1 cellular context compared by ENCODE assay signal in the genomic region with DNA sequence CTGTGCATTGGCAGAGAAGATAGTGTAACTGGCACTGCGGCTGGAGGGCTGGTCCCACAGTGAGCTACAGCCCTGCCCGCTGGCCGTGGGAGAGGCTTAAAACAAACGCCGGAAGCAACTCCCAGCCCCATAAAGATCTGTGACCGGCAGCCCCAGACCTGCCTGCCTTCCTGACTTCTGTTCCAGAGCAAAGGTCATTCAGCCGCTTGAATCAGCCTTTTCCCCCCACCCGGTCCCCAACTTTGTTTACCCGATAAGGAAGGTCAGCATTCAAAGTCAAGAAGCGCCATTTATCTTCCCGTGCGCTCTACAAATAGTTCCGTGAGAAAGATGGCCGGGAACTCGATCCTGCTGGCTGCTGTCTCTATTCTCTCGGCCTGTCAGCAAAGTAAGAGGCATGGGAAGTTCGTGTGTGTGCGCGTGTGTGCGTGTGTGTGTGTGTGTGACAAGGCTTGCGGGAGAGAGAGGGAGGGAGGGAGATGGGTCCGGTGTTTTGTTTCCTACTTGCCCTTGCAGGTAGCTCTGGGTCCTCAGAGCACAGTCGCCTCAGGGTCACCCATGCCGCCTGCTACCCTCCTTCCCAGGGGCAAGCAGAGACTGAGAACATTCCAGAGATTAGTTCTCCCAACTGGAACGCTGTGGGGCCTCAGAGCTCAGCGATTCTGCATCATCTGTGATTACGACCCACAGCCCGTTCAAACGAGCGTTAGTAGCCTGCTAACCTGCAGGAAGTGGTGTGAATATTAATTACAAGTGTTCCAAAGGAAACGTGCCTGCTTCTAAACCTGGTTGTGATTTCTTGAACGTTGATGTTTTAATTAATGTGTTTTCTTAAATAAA.
TF ChIP-seq lines count a peak whose summit lies in the region.

A gene (plus strand): TSS at position 130 of the 840 bp plus-strand sequence. CDS start 201 bp downstream, at position 331.

TF ChIP-seq in K562, 482 proteins besides CTCF, POLR2A, EP300 and RAD21 (continued from another document and continues in another):
- no peak for TF ChIP-seq NFE2L1 (tag; IDR thresholded peaks at IDR 0.05; ENCODE audit: borderline replicate concordance, low read depth)
- TF ChIP-seq, protein P1, sequence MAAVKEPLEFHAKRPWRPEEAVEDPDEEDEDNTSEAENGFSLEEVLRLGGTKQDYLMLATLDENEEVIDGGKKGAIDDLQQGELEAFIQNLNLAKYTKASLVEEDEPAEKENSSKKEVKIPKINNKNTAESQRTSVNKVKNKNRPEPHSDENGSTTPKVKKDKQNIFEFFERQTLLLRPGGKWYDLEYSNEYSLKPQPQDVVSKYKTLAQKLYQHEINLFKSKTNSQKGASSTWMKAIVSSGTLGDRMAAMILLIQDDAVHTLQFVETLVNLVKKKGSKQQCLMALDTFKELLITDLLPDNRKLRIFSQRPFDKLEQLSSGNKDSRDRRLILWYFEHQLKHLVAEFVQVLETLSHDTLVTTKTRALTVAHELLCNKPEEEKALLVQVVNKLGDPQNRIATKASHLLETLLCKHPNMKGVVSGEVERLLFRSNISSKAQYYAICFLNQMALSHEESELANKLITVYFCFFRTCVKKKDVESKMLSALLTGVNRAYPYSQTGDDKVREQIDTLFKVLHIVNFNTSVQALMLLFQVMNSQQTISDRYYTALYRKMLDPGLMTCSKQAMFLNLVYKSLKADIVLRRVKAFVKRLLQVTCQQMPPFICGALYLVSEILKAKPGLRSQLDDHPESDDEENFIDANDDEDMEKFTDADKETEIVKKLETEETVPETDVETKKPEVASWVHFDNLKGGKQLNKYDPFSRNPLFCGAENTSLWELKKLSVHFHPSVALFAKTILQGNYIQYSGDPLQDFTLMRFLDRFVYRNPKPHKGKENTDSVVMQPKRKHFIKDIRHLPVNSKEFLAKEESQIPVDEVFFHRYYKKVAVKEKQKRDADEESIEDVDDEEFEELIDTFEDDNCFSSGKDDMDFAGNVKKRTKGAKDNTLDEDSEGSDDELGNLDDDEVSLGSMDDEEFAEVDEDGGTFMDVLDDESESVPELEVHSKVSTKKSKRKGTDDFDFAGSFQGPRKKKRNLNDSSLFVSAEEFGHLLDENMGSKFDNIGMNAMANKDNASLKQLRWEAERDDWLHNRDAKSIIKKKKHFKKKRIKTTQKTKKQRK (IDR thresholded peaks at IDR 0.05; ENCODE audit: borderline replicate concordance, low read depth, low read length) = no peak
- TF ChIP-seq ZBED1 (IDR thresholded peaks at IDR 0.05) = no peak
- peak; percentile 19 for TF ChIP-seq ZFP36 (IDR thresholded peaks at IDR 0.05; ENCODE audit: low read depth, low read length, partially characterized antibody)
- peak in 1 of 2 experiments; percentile 63; a peak in 2 of 4 replicates for TF ChIP-seq TBL1XR1 (IDR thresholded peaks at IDR 0.05; ENCODE audit: low read length in 2 of 2)
- no peak for TF ChIP-seq HDAC6 (IDR thresholded peaks at IDR 0.05; ENCODE audit: low read depth, low read length)
- TF ChIP-seq, protein P2, sequence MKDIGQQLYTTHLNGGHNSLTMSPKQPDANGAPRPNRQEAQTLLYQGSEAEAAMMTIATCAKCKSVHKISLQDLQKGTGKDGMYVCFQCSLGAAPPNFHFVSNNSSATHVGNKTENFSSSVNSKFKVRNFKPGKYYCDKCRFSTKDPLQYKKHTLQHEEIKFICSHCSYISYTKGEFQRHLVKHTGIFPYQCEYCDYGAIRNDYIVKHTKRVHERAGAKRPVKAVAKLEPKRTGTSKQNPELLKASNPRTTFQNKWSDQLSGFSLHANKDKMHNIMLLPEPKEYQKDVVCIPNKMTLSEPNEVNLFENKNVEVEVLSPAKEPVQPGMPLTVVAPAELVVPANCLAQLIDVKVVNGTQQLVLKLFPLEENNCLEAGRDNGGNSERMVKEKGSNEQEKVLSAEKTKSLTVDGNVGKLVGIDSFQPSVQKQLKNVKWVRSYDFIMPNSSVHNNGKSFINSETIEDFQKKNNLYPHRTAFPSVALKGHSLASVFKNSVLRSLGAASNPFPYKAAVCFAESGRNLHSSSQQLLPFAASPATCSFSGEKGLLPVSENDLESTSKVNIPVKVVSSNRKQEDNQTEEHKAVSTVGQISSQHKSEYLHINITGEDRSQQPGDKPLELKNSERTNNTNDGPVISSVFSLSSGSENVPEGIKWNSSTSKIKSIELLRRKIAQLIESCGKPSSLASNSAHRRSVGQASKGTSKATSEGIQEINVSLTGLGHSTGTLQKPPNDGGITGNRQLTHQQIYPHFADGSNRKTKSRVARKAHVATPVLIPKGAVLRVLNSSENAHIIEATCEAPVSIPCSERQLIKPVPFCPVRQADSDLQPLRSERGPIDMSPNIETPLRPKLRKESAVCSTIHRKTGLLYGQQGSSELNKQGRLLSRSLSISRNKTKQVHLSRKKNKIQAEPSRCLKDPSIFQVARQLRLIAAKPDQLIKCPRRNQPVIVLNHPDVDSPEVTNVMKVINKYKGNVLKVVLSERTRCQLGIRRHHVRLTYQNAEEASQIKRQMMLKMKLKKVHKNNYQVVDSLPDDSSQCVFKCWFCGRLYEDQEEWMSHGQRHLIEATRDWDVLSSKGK (CRISPR knock-in tag; IDR thresholded peaks at IDR 0.05) = no peak
- TF ChIP-seq HDAC1 (IDR thresholded peaks at IDR 0.05) = peak in 1 of 2 experiments; percentile 86; a peak in 2 of 4 replicates
- TF ChIP-seq, protein P3, sequence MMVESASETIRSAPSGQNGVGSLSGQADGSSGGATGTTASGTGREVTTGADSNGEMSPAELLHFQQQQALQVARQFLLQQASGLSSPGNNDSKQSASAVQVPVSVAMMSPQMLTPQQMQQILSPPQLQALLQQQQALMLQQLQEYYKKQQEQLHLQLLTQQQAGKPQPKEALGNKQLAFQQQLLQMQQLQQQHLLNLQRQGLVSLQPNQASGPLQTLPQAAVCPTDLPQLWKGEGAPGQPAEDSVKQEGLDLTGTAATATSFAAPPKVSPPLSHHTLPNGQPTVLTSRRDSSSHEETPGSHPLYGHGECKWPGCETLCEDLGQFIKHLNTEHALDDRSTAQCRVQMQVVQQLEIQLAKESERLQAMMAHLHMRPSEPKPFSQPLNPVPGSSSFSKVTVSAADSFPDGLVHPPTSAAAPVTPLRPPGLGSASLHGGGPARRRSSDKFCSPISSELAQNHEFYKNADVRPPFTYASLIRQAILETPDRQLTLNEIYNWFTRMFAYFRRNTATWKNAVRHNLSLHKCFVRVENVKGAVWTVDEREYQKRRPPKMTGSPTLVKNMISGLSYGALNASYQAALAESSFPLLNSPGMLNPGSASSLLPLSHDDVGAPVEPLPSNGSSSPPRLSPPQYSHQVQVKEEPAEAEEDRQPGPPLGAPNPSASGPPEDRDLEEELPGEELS (CRISPR knock-in tag; IDR thresholded peaks at IDR 0.05; ENCODE audit: borderline replicate concordance) = no peak
- no peak for TF ChIP-seq KAT8 (IDR thresholded peaks at IDR 0.05; ENCODE audit: low read depth)
- TF ChIP-seq, protein P4, sequence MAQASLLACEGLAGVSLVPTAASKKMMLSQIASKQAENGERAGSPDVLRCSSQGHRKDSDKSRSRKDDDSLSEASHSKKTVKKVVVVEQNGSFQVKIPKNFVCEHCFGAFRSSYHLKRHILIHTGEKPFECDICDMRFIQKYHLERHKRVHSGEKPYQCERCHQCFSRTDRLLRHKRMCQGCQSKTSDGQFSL (CRISPR knock-in tag; IDR thresholded peaks at IDR 0.05) = peak; percentile 69; the same call in 1 of the 2 replicates
- TF ChIP-seq, protein P4 (tag; IDR thresholded peaks at IDR 0.05) = no peak
- no peak for TF ChIP-seq EWSR1 (IDR thresholded peaks at IDR 0.05; ENCODE audit: borderline replicate concordance, low read depth, partially characterized antibody)
- peak; percentile 11 to 19; a peak in 1 of 4 replicates for TF ChIP-seq NRF1 (conservative IDR thresholded peaks at IDR 0.05 in 1 of 2, IDR thresholded peaks at IDR 0.05 in 1 of 2)
- no peak for TF ChIP-seq SRSF7 (optimal IDR thresholded peaks at IDR 0.05; ENCODE audit: low read depth, low read length)
- peak; percentile 69 for TF ChIP-seq POLR2B (IDR thresholded peaks at IDR 0.05; ENCODE audit: low read depth, partially characterized antibody)
- peak; percentile 72; the same call in 1 of the 2 replicates for TF ChIP-seq NR2C2 (CRISPR knock-in tag; IDR thresholded peaks at IDR 0.05)
- peak; percentile 95 for TF ChIP-seq NR2C2 (tag; IDR thresholded peaks at IDR 0.05)
- TF ChIP-seq, protein P5, sequence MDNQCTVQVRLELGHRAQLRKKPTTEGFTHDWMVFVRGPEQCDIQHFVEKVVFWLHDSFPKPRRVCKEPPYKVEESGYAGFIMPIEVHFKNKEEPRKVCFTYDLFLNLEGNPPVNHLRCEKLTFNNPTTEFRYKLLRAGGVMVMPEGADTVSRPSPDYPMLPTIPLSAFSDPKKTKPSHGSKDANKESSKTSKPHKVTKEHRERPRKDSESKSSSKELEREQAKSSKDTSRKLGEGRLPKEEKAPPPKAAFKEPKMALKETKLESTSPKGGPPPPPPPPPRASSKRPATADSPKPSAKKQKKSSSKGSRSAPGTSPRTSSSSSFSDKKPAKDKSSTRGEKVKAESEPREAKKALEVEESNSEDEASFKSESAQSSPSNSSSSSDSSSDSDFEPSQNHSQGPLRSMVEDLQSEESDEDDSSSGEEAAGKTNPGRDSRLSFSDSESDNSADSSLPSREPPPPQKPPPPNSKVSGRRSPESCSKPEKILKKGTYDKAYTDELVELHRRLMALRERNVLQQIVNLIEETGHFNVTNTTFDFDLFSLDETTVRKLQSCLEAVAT (IDR thresholded peaks at IDR 0.05) = peak; percentile 78 to 84; a peak in 1 of 4 replicates
- peak; percentile 33; the same call in 1 of the 2 replicates for TF ChIP-seq TAL1 (IDR thresholded peaks at IDR 0.05)
- TF ChIP-seq NFRKB (IDR thresholded peaks at IDR 0.05; ENCODE audit: low read depth) = peak; percentile 95
- peak; percentile 41; the same call in 1 of the 2 replicates for TF ChIP-seq BCOR (IDR thresholded peaks at IDR 0.05)
- peak; percentile 70 for TF ChIP-seq PHF20 (IDR thresholded peaks at IDR 0.05; ENCODE audit: partially characterized antibody)
- peak; percentile 54; the same call in 1 of the 2 replicates for TF ChIP-seq ZBTB7A (IDR thresholded peaks at IDR 0.05; ENCODE audit: borderline replicate concordance, control insufficient read depth, low read depth, low read length)
- TF ChIP-seq, protein P6, sequence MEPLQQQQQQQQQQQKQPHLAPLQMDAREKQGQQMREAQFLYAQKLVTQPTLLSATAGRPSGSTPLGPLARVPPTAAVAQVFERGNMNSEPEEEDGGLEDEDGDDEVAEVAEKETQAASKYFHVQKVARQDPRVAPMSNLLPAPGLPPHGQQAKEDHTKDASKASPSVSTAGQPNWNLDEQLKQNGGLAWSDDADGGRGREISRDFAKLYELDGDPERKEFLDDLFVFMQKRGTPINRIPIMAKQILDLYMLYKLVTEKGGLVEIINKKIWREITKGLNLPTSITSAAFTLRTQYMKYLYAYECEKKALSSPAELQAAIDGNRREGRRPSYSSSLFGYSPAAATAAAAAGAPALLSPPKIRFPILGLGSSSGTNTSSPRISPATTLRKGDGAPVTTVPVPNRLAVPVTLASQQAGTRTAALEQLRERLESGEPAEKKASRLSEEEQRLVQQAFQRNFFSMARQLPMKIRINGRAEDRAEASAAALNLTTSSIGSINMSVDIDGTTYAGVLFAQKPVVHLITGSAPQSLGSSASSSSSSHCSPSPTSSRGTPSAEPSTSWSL (CRISPR knock-in tag; IDR thresholded peaks at IDR 0.05; ENCODE audit: borderline replicate concordance) = no peak
- TF ChIP-seq, protein P7, sequence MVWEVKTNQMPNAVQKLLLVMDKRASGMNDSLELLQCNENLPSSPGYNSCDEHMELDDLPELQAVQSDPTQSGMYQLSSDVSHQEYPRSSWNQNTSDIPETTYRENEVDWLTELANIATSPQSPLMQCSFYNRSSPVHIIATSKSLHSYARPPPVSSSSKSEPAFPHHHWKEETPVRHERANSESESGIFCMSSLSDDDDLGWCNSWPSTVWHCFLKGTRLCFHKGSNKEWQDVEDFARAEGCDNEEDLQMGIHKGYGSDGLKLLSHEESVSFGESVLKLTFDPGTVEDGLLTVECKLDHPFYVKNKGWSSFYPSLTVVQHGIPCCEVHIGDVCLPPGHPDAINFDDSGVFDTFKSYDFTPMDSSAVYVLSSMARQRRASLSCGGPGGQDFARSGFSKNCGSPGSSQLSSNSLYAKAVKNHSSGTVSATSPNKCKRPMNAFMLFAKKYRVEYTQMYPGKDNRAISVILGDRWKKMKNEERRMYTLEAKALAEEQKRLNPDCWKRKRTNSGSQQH (CRISPR knock-in tag; IDR thresholded peaks at IDR 0.05) = 0 out of 2 replicates have a peak, but pooled peaks have one; percentile 79
- TF ChIP-seq ZNF586 (CRISPR knock-in tag; conservative IDR thresholded peaks at IDR 0.05) = no peak
- TF ChIP-seq RAD51 (IDR thresholded peaks at IDR 0.05; ENCODE audit: borderline replicate concordance, low read depth) = no peak
- no peak for TF ChIP-seq TARDBP (IDR thresholded peaks at IDR 0.05)
- no peak for TF ChIP-seq PTTG1 (tag; IDR thresholded peaks at IDR 0.05; ENCODE audit: low read depth)
- TF ChIP-seq BRD9 (IDR thresholded peaks at IDR 0.05; ENCODE audit: low read depth, partially characterized antibody) = peak; percentile 76
- TF ChIP-seq, protein P8, sequence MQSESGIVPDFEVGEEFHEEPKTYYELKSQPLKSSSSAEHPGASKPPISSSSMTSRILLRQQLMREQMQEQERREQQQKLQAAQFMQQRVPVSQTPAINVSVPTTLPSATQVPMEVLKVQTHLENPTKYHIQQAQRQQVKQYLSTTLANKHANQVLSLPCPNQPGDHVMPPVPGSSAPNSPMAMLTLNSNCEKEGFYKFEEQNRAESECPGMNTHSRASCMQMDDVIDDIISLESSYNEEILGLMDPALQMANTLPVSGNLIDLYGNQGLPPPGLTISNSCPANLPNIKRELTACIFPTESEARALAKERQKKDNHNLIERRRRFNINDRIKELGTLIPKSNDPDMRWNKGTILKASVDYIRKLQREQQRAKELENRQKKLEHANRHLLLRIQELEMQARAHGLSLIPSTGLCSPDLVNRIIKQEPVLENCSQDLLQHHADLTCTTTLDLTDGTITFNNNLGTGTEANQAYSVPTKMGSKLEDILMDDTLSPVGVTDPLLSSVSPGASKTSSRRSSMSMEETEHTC (IDR thresholded peaks at IDR 0.05) = no peak
- peak; percentile 74; the same call in 1 of the 2 replicates for TF ChIP-seq LEF1 (IDR thresholded peaks at IDR 0.05)
- peak; percentile 88 for TF ChIP-seq NBN (IDR thresholded peaks at IDR 0.05; ENCODE audit: low read depth)
- TF ChIP-seq CHD1 (IDR thresholded peaks at IDR 0.05; ENCODE audit: low read length) = peak; percentile 61
- peak; percentile 93 for TF ChIP-seq NR2C1 (IDR thresholded peaks at IDR 0.05)
- peak; percentile 95 for TF ChIP-seq NR2C1 (tag; IDR thresholded peaks at IDR 0.05)
- TF ChIP-seq ATF1 (CRISPR knock-in tag; IDR thresholded peaks at IDR 0.05) = no peak
- peak; percentile 55; the same call in 1 of the 2 replicates for TF ChIP-seq ATF1 (tag; IDR thresholded peaks at IDR 0.05)
- TF ChIP-seq, protein P9, sequence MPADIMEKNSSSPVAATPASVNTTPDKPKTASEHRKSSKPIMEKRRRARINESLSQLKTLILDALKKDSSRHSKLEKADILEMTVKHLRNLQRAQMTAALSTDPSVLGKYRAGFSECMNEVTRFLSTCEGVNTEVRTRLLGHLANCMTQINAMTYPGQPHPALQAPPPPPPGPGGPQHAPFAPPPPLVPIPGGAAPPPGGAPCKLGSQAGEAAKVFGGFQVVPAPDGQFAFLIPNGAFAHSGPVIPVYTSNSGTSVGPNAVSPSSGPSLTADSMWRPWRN (IDR thresholded peaks at IDR 0.05; ENCODE audit: low read depth) = peak; percentile 9; the same call in 1 of the 2 replicates
- TF ChIP-seq MECOM (CRISPR knock-in tag; IDR thresholded peaks at IDR 0.05) = no peak
